ENCODE assay signal across 1 cellular context in genomic region chr11:118198370-118198769, GRCh38.
TF ChIP-seq lines count a peak whose summit lies in the region.

No MANE protein-coding gene starts in this region.

TF ChIP-seq in HepG2, 621 proteins besides CTCF, POLR2A, EP300 and RAD21 (continued from another document):
- TF ChIP-seq ZFX (CRISPR knock-in tag; IDR thresholded peaks at IDR 0.05; ENCODE audit: low read depth), result peak; percentile 23; the same call in 1 of the 2 replicates
- no peak for TF ChIP-seq ATF2 (CRISPR knock-in tag; IDR thresholded peaks at IDR 0.05)
- peak; percentile 60; the same call in 1 of the 2 replicates for TF ChIP-seq ZNF770 (CRISPR knock-in tag; IDR thresholded peaks at IDR 0.05)
- peak; percentile 90; the same call in 1 of the 2 replicates for TF ChIP-seq ZBTB10 (CRISPR knock-in tag; IDR thresholded peaks at IDR 0.05; ENCODE audit: borderline replicate concordance)
- 0 out of 3 replicates have a peak, but pooled peaks have one; percentile 27 for TF ChIP-seq MXI1 (IDR thresholded peaks at IDR 0.05; ENCODE audit: borderline replicate concordance, low read depth, low read length)
- TF ChIP-seq ZNF614 (CRISPR knock-in tag; IDR thresholded peaks at IDR 0.05; ENCODE audit: borderline replicate concordance), result peak; percentile 58; the same call in 1 of the 2 replicates
- TF ChIP-seq, protein P1, sequence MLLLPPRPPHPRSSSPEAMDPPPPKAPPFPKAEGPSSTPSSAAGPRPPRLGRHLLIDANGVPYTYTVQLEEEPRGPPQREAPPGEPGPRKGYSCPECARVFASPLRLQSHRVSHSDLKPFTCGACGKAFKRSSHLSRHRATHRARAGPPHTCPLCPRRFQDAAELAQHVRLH (CRISPR knock-in tag; IDR thresholded peaks at IDR 0.05; ENCODE audit: borderline replicate concordance, low read depth), result peak; percentile 75; the same call in 1 of the 2 replicates
- TF ChIP-seq ZNF577 (CRISPR knock-in tag; IDR thresholded peaks at IDR 0.05; ENCODE audit: borderline replicate concordance, low read depth), result no peak
- peak; percentile 63; the same call in 1 of the 2 replicates for TF ChIP-seq ZMYM4 (CRISPR knock-in tag; IDR thresholded peaks at IDR 0.05)
- peak; percentile 61 for TF ChIP-seq YY1 (IDR thresholded peaks at IDR 0.05; ENCODE audit: insufficient read depth, insufficient replicate concordance, low read depth, low read length)
- TF ChIP-seq, protein P2, sequence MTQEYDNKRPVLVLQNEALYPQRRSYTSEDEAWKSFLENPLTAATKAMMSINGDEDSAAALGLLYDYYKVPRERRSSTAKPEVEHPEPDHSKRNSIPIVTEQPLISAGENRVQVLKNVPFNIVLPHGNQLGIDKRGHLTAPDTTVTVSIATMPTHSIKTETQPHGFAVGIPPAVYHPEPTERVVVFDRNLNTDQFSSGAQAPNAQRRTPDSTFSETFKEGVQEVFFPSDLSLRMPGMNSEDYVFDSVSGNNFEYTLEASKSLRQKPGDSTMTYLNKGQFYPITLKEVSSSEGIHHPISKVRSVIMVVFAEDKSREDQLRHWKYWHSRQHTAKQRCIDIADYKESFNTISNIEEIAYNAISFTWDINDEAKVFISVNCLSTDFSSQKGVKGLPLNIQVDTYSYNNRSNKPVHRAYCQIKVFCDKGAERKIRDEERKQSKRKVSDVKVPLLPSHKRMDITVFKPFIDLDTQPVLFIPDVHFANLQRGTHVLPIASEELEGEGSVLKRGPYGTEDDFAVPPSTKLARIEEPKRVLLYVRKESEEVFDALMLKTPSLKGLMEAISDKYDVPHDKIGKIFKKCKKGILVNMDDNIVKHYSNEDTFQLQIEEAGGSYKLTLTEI (CRISPR knock-in tag; conservative IDR thresholded peaks at IDR 0.05), result no peak
- TF ChIP-seq, protein P3, sequence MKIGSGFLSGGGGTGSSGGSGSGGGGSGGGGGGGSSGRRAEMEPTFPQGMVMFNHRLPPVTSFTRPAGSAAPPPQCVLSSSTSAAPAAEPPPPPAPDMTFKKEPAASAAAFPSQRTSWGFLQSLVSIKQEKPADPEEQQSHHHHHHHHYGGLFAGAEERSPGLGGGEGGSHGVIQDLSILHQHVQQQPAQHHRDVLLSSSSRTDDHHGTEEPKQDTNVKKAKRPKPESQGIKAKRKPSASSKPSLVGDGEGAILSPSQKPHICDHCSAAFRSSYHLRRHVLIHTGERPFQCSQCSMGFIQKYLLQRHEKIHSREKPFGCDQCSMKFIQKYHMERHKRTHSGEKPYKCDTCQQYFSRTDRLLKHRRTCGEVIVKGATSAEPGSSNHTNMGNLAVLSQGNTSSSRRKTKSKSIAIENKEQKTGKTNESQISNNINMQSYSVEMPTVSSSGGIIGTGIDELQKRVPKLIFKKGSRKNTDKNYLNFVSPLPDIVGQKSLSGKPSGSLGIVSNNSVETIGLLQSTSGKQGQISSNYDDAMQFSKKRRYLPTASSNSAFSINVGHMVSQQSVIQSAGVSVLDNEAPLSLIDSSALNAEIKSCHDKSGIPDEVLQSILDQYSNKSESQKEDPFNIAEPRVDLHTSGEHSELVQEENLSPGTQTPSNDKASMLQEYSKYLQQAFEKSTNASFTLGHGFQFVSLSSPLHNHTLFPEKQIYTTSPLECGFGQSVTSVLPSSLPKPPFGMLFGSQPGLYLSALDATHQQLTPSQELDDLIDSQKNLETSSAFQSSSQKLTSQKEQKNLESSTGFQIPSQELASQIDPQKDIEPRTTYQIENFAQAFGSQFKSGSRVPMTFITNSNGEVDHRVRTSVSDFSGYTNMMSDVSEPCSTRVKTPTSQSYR (CRISPR knock-in tag; IDR thresholded peaks at IDR 0.05; ENCODE audit: borderline replicate concordance), result peak; percentile 26; the same call in 1 of the 2 replicates
- peak; percentile 48; the same call in 1 of the 2 replicates for TF ChIP-seq ERF (CRISPR knock-in tag; IDR thresholded peaks at IDR 0.05)
- TF ChIP-seq RXRB (CRISPR knock-in tag; IDR thresholded peaks at IDR 0.05; ENCODE audit: borderline replicate concordance), result peak; percentile 47; the same call in 1 of the 2 replicates
- TF ChIP-seq LCORL (IDR thresholded peaks at IDR 0.05), result no peak
- TF ChIP-seq LCORL (CRISPR knock-in tag; IDR thresholded peaks at IDR 0.05), result 0 out of 2 replicates have a peak, but pooled peaks have one; percentile 36
- TF ChIP-seq KLF12 (CRISPR knock-in tag; IDR thresholded peaks at IDR 0.05; ENCODE audit: borderline replicate concordance), result no peak
- TF ChIP-seq ZC3H13 (CRISPR knock-in tag; IDR thresholded peaks at IDR 0.05), result no peak
- peak; percentile 72; the same call in 1 of the 2 replicates for TF ChIP-seq ZNF441 (CRISPR knock-in tag; IDR thresholded peaks at IDR 0.05; ENCODE audit: borderline replicate concordance)
- TF ChIP-seq TRAFD1 (CRISPR knock-in tag; IDR thresholded peaks at IDR 0.05; ENCODE audit: borderline replicate concordance), result no peak
- TF ChIP-seq STAG1 (CRISPR knock-in tag; IDR thresholded peaks at IDR 0.05), result peak; percentile 95
- TF ChIP-seq ZNF251 (CRISPR knock-in tag; IDR thresholded peaks at IDR 0.05), result no peak
- TF ChIP-seq MYC (CRISPR knock-in tag; IDR thresholded peaks at IDR 0.05; ENCODE audit: borderline replicate concordance), result peak; percentile 30; the same call in 1 of the 2 replicates
TF ChIP-seq in HepG2: peak in this region for 80.
